In genomic region chr13:43879323-43880181, GRCh38 we compare ENCODE assay signal across 1 cellular context.
TF ChIP-seq lines count a peak whose summit lies in the region.

CCDC122 (minus strand) TSS chr13:43879740; CDS start chr13:43869376, 10,364 bp downstream.
LACC1 (plus strand) TSS chr13:43879904; CDS start chr13:43880986, 1,082 bp downstream.

TF ChIP-seq in HepG2, 621 proteins besides CTCF, POLR2A, EP300 and RAD21 (continued from another document and continues in another):
- TF ChIP-seq ZNF800 (CRISPR knock-in tag; IDR thresholded peaks at IDR 0.05) (no peak), ZNF598 (CRISPR knock-in tag; IDR thresholded peaks at IDR 0.05; ENCODE audit: borderline replicate concordance) (0 out of 2 replicates have a peak, but pooled peaks have one; percentile 40), NR1H2 (CRISPR knock-in tag; IDR thresholded peaks at IDR 0.05; ENCODE audit: borderline replicate concordance, low read depth) (peak; percentile 98), ZBTB8A (CRISPR knock-in tag; IDR thresholded peaks at IDR 0.05; ENCODE audit: borderline replicate concordance, low read depth) (no peak), GATAD1 (CRISPR knock-in tag; IDR thresholded peaks at IDR 0.05) (no peak), CBX5 (CRISPR knock-in tag; IDR thresholded peaks at IDR 0.05; ENCODE audit: borderline replicate concordance) (no peak), ZNF577 (CRISPR knock-in tag; IDR thresholded peaks at IDR 0.05; ENCODE audit: borderline replicate concordance, low read depth) (0 out of 2 replicates have a peak, but pooled peaks have one; percentile 33), MAF1 (CRISPR knock-in tag; IDR thresholded peaks at IDR 0.05; ENCODE audit: borderline replicate concordance) (no peak), KIAA2018 (CRISPR knock-in tag; IDR thresholded peaks at IDR 0.05; ENCODE audit: borderline replicate concordance) (no peak), TCF7 (IDR thresholded peaks at IDR 0.05; ENCODE audit: low read depth) (no peak), ZNF414 (CRISPR knock-in tag; IDR thresholded peaks at IDR 0.05) (no peak), ZNF614 (CRISPR knock-in tag; IDR thresholded peaks at IDR 0.05; ENCODE audit: borderline replicate concordance) (no peak)
- TF ChIP-seq, protein P1, sequence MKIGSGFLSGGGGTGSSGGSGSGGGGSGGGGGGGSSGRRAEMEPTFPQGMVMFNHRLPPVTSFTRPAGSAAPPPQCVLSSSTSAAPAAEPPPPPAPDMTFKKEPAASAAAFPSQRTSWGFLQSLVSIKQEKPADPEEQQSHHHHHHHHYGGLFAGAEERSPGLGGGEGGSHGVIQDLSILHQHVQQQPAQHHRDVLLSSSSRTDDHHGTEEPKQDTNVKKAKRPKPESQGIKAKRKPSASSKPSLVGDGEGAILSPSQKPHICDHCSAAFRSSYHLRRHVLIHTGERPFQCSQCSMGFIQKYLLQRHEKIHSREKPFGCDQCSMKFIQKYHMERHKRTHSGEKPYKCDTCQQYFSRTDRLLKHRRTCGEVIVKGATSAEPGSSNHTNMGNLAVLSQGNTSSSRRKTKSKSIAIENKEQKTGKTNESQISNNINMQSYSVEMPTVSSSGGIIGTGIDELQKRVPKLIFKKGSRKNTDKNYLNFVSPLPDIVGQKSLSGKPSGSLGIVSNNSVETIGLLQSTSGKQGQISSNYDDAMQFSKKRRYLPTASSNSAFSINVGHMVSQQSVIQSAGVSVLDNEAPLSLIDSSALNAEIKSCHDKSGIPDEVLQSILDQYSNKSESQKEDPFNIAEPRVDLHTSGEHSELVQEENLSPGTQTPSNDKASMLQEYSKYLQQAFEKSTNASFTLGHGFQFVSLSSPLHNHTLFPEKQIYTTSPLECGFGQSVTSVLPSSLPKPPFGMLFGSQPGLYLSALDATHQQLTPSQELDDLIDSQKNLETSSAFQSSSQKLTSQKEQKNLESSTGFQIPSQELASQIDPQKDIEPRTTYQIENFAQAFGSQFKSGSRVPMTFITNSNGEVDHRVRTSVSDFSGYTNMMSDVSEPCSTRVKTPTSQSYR (CRISPR knock-in tag; IDR thresholded peaks at IDR 0.05; ENCODE audit: borderline replicate concordance), result peak; percentile 66; the same call in 1 of the 2 replicates
- TF ChIP-seq, protein P2, sequence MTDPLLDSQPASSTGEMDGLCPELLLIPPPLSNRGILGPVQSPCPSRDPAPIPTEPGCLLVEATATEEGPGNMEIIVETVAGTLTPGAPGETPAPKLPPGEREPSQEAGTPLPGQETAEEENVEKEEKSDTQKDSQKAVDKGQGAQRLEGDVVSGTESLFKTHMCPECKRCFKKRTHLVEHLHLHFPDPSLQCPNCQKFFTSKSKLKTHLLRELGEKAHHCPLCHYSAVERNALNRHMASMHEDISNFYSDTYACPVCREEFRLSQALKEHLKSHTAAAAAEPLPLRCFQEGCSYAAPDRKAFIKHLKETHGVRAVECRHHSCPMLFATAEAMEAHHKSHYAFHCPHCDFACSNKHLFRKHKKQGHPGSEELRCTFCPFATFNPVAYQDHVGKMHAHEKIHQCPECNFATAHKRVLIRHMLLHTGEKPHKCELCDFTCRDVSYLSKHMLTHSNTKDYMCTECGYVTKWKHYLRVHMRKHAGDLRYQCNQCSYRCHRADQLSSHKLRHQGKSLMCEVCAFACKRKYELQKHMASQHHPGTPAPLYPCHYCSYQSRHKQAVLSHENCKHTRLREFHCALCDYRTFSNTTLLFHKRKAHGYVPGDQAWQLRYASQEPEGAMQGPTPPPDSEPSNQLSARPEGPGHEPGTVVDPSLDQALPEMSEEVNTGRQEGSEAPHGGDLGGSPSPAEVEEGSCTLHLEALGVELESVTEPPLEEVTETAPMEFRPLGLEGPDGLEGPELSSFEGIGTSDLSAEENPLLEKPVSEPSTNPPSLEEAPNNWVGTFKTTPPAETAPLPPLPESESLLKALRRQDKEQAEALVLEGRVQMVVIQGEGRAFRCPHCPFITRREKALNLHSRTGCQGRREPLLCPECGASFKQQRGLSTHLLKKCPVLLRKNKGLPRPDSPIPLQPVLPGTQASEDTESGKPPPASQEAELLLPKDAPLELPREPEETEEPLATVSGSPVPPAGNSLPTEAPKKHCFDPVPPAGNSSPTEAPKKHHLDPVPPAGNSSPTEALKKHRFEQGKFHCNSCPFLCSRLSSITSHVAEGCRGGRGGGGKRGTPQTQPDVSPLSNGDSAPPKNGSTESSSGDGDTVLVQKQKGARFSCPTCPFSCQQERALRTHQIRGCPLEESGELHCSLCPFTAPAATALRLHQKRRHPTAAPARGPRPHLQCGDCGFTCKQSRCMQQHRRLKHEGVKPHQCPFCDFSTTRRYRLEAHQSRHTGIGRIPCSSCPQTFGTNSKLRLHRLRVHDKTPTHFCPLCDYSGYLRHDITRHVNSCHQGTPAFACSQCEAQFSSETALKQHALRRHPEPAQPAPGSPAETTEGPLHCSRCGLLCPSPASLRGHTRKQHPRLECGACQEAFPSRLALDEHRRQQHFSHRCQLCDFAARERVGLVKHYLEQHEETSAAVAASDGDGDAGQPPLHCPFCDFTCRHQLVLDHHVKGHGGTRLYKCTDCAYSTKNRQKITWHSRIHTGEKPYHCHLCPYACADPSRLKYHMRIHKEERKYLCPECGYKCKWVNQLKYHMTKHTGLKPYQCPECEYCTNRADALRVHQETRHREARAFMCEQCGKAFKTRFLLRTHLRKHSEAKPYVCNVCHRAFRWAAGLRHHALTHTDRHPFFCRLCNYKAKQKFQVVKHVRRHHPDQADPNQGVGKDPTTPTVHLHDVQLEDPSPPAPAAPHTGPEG (CRISPR knock-in tag; IDR thresholded peaks at IDR 0.05), result peak; percentile 68; the same call in 1 of the 2 replicates
- TF ChIP-seq, protein P3, sequence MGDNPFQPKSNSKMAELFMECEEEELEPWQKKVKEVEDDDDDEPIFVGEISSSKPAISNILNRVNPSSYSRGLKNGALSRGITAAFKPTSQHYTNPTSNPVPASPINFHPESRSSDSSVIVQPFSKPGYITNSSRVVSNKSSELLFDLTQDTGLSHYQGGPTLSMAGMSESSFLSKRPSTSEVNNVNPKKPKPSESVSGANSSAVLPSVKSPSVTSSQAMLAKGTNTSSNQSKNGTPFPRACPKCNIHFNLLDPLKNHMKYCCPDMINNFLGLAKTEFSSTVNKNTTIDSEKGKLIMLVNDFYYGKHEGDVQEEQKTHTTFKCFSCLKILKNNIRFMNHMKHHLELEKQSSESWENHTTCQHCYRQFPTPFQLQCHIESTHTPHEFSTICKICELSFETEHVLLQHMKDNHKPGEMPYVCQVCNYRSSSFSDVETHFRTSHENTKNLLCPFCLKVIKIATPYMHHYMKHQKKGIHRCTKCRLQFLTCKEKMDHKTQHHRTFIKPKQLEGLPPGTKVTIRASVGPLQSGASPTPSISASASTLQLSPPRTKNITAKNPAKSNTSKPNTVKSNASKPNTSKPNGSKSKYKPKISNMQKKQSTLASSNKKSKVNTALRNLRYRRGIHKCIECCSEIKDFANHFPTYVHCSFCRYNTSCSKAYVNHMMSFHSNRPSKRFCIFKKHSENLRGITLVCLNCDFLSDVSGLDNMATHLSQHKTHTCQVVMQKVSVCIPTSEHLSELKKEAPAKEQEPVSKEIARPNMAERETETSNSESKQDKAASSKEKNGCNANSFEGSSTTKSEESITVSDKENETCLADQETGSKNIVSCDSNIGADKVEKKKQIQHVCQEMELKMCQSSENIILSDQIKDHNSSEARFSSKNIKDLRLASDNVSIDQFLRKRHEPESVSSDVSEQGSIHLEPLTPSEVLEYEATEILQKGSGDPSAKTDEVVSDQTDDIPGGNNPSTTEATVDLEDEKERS (CRISPR knock-in tag; IDR thresholded peaks at IDR 0.05), result no peak; the same call in 1 of the 2 replicates
- TF ChIP-seq, protein P4, sequence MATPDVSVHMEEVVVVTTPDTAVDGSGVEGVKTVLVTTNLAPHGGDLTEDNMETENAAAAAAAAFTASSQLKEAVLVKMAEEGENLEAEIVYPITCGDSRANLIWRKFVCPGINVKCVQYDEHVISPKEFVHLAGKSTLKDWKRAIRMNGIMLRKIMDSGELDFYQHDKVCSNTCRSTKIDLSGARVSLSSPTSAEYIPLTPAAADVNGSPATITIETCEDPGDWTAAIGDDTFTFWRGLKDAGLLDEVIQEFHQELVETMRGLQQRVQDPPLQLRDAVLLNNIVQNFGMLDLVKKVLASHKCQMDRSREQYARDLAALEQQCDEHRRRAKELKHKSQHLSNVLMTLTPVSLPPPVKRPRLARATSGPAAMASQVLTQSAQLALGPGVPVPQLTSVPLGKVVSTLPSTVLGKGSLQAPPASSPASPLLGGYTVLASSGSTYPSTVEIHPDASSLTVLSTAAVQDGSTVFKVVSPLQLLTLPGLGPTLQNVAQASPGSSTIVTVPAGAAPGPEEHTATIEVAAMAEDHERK (CRISPR knock-in tag; IDR thresholded peaks at IDR 0.05; ENCODE audit: low read depth), result no peak
- TF ChIP-seq, protein P5, sequence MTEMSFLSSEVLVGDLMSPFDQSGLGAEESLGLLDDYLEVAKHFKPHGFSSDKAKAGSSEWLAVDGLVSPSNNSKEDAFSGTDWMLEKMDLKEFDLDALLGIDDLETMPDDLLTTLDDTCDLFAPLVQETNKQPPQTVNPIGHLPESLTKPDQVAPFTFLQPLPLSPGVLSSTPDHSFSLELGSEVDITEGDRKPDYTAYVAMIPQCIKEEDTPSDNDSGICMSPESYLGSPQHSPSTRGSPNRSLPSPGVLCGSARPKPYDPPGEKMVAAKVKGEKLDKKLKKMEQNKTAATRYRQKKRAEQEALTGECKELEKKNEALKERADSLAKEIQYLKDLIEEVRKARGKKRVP (CRISPR knock-in tag; IDR thresholded peaks at IDR 0.05), result 0 out of 4 replicates have a peak, but pooled peaks of 1 of the 2 experiments have one; percentile 53
